31 cellular contexts compared by ENCODE assay signal in the genomic region with DNA sequence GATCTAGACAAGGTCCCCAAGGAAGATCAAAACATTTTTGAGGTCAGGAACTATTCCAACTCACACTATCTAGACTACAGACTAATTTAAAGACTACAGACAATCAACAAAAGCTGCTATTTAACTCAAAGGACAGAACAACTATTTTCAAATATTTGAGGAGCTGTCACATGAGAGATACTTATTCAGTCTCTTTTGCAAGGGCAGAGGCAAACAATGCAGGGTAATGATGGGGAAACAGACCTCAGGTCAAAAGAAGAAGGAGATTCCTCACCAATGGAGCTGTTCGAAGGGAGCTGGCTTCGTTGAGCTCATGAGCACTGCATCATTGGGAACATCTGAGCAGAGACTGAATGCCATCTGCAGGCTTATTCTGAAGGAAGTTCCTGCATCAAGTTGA.
"Had no signal": no experiment of that assay in that cellular context is flagged by ENCODE, and none has a peak within 500 bp of the region (broad histone marks: within the 10 kb centered on the region; RNA-seq: fewer than 3 reads in every experiment).

No MANE protein-coding gene starts in this region.

- H3K4me3 Mint-ChIP-seq: activated CD4-positive, alpha-beta memory T cell treated with anti-CD3 and anti-CD28 coated beads, Interleukin-2, amount 10 ng/mL, durations not matched to agents 7 days and 5 days; activated CD4-positive, alpha-beta T cell treated with anti-CD3 and anti-CD28 coated beads, Interleukin-2, amount 10 ng/mL, durations not matched to agents 24 days and 14 days; activated naive CD8-positive, alpha-beta T cell treated with anti-CD3 and anti-CD28 coated beads, Interleukin-2, amount 50 U/mL, for 24 hours; activated T-cell treated with anti-CD3 and anti-CD28 coated beads, Interleukin-2, amount 50 U/mL, for 24 hours; nephron; stimulated activated effector memory CD8-positive, alpha-beta T cell treated with anti-CD3 and anti-CD28 coated beads, Interleukin-12 subunit alpha, Interleukin-12 subunit beta, amount 100 ng/mL, for 72 hours; stimulated activated naive CD8-positive, alpha-beta T cell treated with anti-CD3 and anti-CD28 coated beads, Interleukin-15, Interleukin-2, amounts not matched to agents 100 ng/mL and 50 ng/mL, for 24 hours had no signal

- ATAC-seq: activated naive CD8-positive, alpha-beta T cell treated with anti-CD3 and anti-CD28 coated beads, Interleukin-2, amount 50 U/mL, for 24 hours; gastrocnemius medialis; left lung; lower lobe of right lung; pancreas; psoas muscle; stimulated activated effector memory CD8-positive, alpha-beta T cell treated with anti-CD3 and anti-CD28 coated beads, Interleukin-12 subunit alpha, Interleukin-12 subunit beta, amount 100 ng/mL, for 72 hours; T-helper 17 cell had no signal

- H3K9me3 Mint-ChIP-seq: activated CD4-positive, alpha-beta memory T cell treated with anti-CD3 and anti-CD28 coated beads, Interleukin-2, amount 10 ng/mL, durations not matched to agents 7 days and 5 days; stimulated activated effector memory CD8-positive, alpha-beta T cell treated with anti-CD3 and anti-CD28 coated beads, Interleukin-12 subunit alpha, Interleukin-12 subunit beta, amount 100 ng/mL, for 72 hours had no signal

- H3K4me1 ChIP-seq: colonic mucosa, gastrocnemius medialis, lower lobe of right lung, pancreas, psoas muscle had no signal

- H3K4me1 Mint-ChIP-seq: activated CD4-positive, alpha-beta memory T cell treated with anti-CD3 and anti-CD28 coated beads, Interleukin-2, amount 10 ng/mL, durations not matched to agents 7 days and 5 days; activated CD4-positive, alpha-beta T cell treated with anti-CD3 and anti-CD28 coated beads, Interleukin-2, amount 10 ng/mL, durations not matched to agents 24 days and 14 days; activated naive CD8-positive, alpha-beta T cell treated with anti-CD3 and anti-CD28 coated beads, Interleukin-2, amount 50 U/mL, for 24 hours; stimulated activated effector memory CD8-positive, alpha-beta T cell treated with anti-CD3 and anti-CD28 coated beads, Interleukin-12 subunit alpha, Interleukin-12 subunit beta, amount 100 ng/mL, for 72 hours; T-helper 17 cell had no signal

- H3K27me3 Mint-ChIP-seq: activated CD4-positive, alpha-beta memory T cell treated with anti-CD3 and anti-CD28 coated beads, Interleukin-2, amount 10 ng/mL, durations not matched to agents 7 days and 5 days; activated CD4-positive, alpha-beta T cell treated with anti-CD3 and anti-CD28 coated beads, Interleukin-2, amount 10 ng/mL, durations not matched to agents 24 days and 14 days; activated T-cell treated with anti-CD3 and anti-CD28 coated beads, Interleukin-2, amount 50 U/mL, for 24 hours; stimulated activated naive CD8-positive, alpha-beta T cell treated with anti-CD3 and anti-CD28 coated beads, Interleukin-15, Interleukin-2, amounts not matched to agents 100 ng/mL and 50 ng/mL, for 24 hours had no signal

- H3K27me3 ChIP-seq: colonic mucosa, gastrocnemius medialis, left lung, pancreas, sigmoid colon had no signal

- H3K4me3 ChIP-seq: colonic mucosa, gastrocnemius medialis, left lung, lower lobe of right lung, pancreas, psoas muscle, sigmoid colon, thoracic aorta had no signal

- FAIRE-seq: islet of Langerhans, pancreas, small intestine, urothelium cell line had no signal

- H3K9me3 ChIP-seq: colonic mucosa, gastrocnemius medialis, pancreas, sigmoid colon, thoracic aorta had no signal

- H3K36me3 ChIP-seq: colonic mucosa, gastrocnemius medialis, left lung, pancreas, sigmoid colon, thoracic aorta had no signal

- H3K27ac ChIP-seq: colonic mucosa, gastrocnemius medialis, left lung, lower lobe of right lung, pancreas, psoas muscle, sigmoid colon, thoracic aorta had no signal

- H3K27ac Mint-ChIP-seq: activated CD4-positive, alpha-beta memory T cell treated with anti-CD3 and anti-CD28 coated beads, Interleukin-2, amount 10 ng/mL, durations not matched to agents 7 days and 5 days; activated CD4-positive, alpha-beta T cell treated with anti-CD3 and anti-CD28 coated beads, Interleukin-2, amount 10 ng/mL, durations not matched to agents 24 days and 14 days; activated naive CD8-positive, alpha-beta T cell treated with anti-CD3 and anti-CD28 coated beads, Interleukin-2, amount 50 U/mL, for 24 hours; activated T-cell treated with anti-CD3 and anti-CD28 coated beads, Interleukin-2, amount 50 U/mL, for 24 hours; nephron; stimulated activated effector memory CD8-positive, alpha-beta T cell treated with anti-CD3 and anti-CD28 coated beads, Interleukin-12 subunit alpha, Interleukin-12 subunit beta, amount 100 ng/mL, for 72 hours; stimulated activated naive CD8-positive, alpha-beta T cell treated with anti-CD3 and anti-CD28 coated beads, Interleukin-15, Interleukin-2, amounts not matched to agents 100 ng/mL and 50 ng/mL, for 24 hours; T-helper 17 cell had no signal

- H3K36me3 Mint-ChIP-seq: stimulated activated effector memory CD8-positive, alpha-beta T cell treated with anti-CD3 and anti-CD28 coated beads, Interleukin-12 subunit alpha, Interleukin-12 subunit beta, amount 100 ng/mL, for 72 hours had no signal

- DNase-seq: activated CD4-positive, alpha-beta memory T cell treated with anti-CD3 and anti-CD28 coated beads, Interleukin-2, amount 10 ng/mL, durations not matched to agents 7 days and 5 days; activated CD4-positive, alpha-beta T cell treated with anti-CD3 and anti-CD28 coated beads, Interleukin-2, amount 10 ng/mL, durations not matched to agents 24 days and 14 days; activated CD4-positive, CD25-positive, alpha-beta regulatory T cell treated with anti-CD3 and anti-CD28 coated beads, Interleukin-2, amount 50 U/mL, for 72 hours; activated CD8-positive, alpha-beta memory T cell treated with anti-CD3 and anti-CD28 coated beads, Interleukin-2, amount 50 U/mL, for 48 hours; activated gamma-delta T cell; activated naive CD4-positive, alpha-beta T cell treated with anti-CD3 and anti-CD28 coated beads, Interleukin-2, amount 50 U/mL, for 16 hours; activated naive CD8-positive, alpha-beta T cell treated with anti-CD3 and anti-CD28 coated beads, Interleukin-2, amount 50 U/mL, for 24 hours; activated T-cell treated with anti-CD3 and anti-CD28 coated beads, Interleukin-2, amount 50 U/mL, for 24 hours; anterior cingulate cortex; colonic mucosa; effector memory CD4-positive, alpha-beta T cell; erythroblast; gastrocnemius medialis; glutamatergic neuron; left lung; lower lobe of right lung; mesendoderm; pancreas; psoas muscle; sigmoid colon; small intestine; stimulated activated CD4-positive, alpha-beta T cell treated with anti-CD3 and anti-CD28 coated beads, Interleukin-4, amount 100 ng/mL, for 24 hours; T-helper 17 cell; T1000; trophoblast cell had no signal
